ENCODE assay signal across 11 cellular contexts in the genomic region with DNA sequence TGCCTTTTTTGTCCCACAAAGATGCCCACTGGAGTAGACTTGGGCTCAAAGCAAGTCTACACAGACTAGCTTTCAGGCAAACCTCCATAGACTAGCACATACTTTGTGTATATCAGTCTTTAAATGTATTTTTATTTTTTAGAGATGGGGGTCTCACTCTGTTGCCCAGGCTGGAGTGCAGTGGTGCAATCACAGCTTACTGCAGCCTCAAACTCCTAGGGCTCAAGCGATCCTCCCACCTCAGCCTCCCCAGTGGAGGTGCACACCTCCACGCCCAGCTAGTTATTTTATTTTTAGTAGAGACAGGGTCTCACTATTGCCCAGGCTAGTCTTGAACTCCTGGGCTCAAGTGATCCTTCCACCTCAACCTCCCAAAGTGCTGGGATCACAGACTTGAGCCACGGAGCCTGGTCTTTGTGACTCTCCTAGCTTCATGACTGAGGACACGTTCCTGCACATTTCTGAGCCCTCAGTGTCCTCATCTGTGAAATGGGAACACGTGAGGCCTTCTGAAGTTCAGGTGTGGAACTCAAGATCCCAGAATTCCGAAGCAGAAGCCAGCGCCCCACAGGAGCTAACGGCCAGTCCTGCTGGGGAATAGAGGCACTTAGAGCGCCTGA. TPM values are rescaled to one million over a fixed set of nuclear protein-coding genes. Genes with fewer than 3 reads are reported as not detected.
A peak's percentile ranks its signal among the peaks of the same experiment; 100 is the strongest.
DNase-seq lines count a peak whose midpoint lies in the region; ATAC-seq and TF ChIP-seq lines count a peak whose summit lies in the region.
"Had no signal": no experiment of that assay in that cellular context is flagged by ENCODE, and none has a peak within 500 bp of the region (broad histone marks: within the 10 kb centered on the region; RNA-seq: fewer than 3 reads in every experiment).

No MANE protein-coding gene starts in this region.

- H3K9ac ChIP-seq in colonic mucosa (ENCODE audit: low read depth in 2 of 2, low read length in 2 of 2) (peak overlapping the region; percentile 50 to 87), muscle layer of colon (ENCODE audit: low read length) (peak overlapping the region; percentile 97)

- H3K4me1 ChIP-seq in colonic mucosa = peaks cover 18% of the 10 kb centered on the region
- H3K4me1 ChIP-seq in muscle layer of colon (ENCODE audit: insufficient read depth, low read length) = peaks cover 61% of the 10 kb centered on the region
- H3K4me1 ChIP-seq in tibial nerve = peaks cover 0 to 17% (median 6%) of the 10 kb centered on the region in 4 donors

- no peak for TF ChIP-seq POLR2A in tibial nerve (IDR thresholded peaks at IDR 0.05)

- no peaks in the 10 kb centered on the region for H3K9me3 Mint-ChIP-seq in HFFc6
- H3K9me3 Mint-ChIP-seq: memory B cell had no signal

- H3K9me3 ChIP-seq in colonic mucosa (no peaks in the 10 kb centered on the region), muscle layer of colon (ENCODE audit: low read length) (no peaks in the 10 kb centered on the region), tibial nerve (no peaks in the 10 kb centered on the region)

- H3K4me1 Mint-ChIP-seq in HFFc6 (ENCODE audit: low read depth) = peaks cover 23% of the 10 kb centered on the region

- H3K27me3 ChIP-seq in colonic mucosa (no peaks in the 10 kb centered on the region), muscle layer of colon (ENCODE audit: control insufficient read depth in 1 of 2, insufficient read depth in 2 of 2, low read length in 2 of 2) (no peaks in the 10 kb centered on the region), tibial nerve (no peaks in the 10 kb centered on the region)

- TF ChIP-seq CTCF in colonic mucosa (IDR thresholded peaks at IDR 0.05) (no peak), tibial nerve (IDR thresholded peaks at IDR 0.05) (no peak), GM20000 (IDR thresholded peaks at IDR 0.05; ENCODE audit: extremely low read depth, missing control alignments) (no peak), HFFc6 (IDR thresholded peaks at IDR 0.05) (no peak)

- H3K36me3 ChIP-seq in colonic mucosa (no peaks in the 10 kb centered on the region), muscle layer of colon (ENCODE audit: insufficient read depth, low read length) (peaks cover 24% of the 10 kb centered on the region), tibial nerve (no peaks in the 10 kb centered on the region)

- H3K27ac Mint-ChIP-seq in HFFc6 = no peak overlapping the region

- 74 to 78% methylated on average over 9 of the region's 9 CpGs for WGBS in tibial nerve, 2 donors

- TF ChIP-seq EP300 in tibial nerve (IDR thresholded peaks at IDR 0.05) = no peak

- no peaks in the 10 kb centered on the region for H3K36me3 Mint-ChIP-seq in HFFc6 (ENCODE audit: low read depth)
- H3K36me3 Mint-ChIP-seq: memory B cell had no signal

- H3K4me3 ChIP-seq in colonic mucosa = no peak overlapping the region
- H3K4me3 ChIP-seq in muscle layer of colon (ENCODE audit: low read depth in 1 of 2, low read length in 2 of 2) = peak overlapping the region in 1 of 2 donors; percentile 92
- H3K4me3 ChIP-seq in tibial nerve = no peak overlapping the region
- H3K4me3 ChIP-seq: smooth muscle cell had no signal

- no peaks in the 10 kb centered on the region for H3K27me3 Mint-ChIP-seq in HFFc6 (ENCODE audit: insufficient read depth)
- H3K27me3 Mint-ChIP-seq: memory B cell had no signal

- ATAC-seq in HG03135 (IDR thresholded peaks at IDR 0.05; ENCODE audit: unreplicated experiment) = no peak

- H3K27ac ChIP-seq in colonic mucosa = peak overlapping the region; percentile 97
- H3K27ac ChIP-seq in muscle layer of colon (ENCODE audit: low read depth, low read length) = peak overlapping the region; percentile 100
- peak overlapping the region in 3 of 4 donors; percentile 60 to 89 (median 73) for H3K27ac ChIP-seq in tibial nerve

- H3K4me3 Mint-ChIP-seq in HFFc6 = no peak overlapping the region

- intact Hi-C loops in colonic mucosa (cut with DNase I) = no loop called here

- DNase-seq in activated T-cell treated with anti-CD3 and anti-CD28 coated beads, Interleukin-2, amount 50 U/mL, for 1 hour = peak; percentile 14
- DNase-seq in activated T-cell treated with anti-CD3 and anti-CD28 coated beads for 4 hours (no peak), colonic mucosa (no peak), tibial nerve (ENCODE audit: low spot score in 2 of 2) (no peak), GM20000 (ENCODE audit: low spot score) (no peak), HFFc6 (no peak)
- DNase-seq: OCI-M1 had no signal

RNA-seq across cellular contexts. Expression of a gene that starts 5.1 kb away (rescaled TPM):
- total RNA-seq in colonic mucosa (100 to 1,000 TPM; 261 to 388 TPM), tibial nerve (100 to 1,000 TPM; 471 to 530 (median 493) TPM)
- total RNA-seq in HFFc6 (2021; fragmentation: NEBNext Ultra II Directional; extraction: Animal tissue kit (Norgen Biotek cat#: 25700)) = 1,000 to 10,000 TPM in 4 of 6 experiments, 100 to 1,000 TPM in 2; 973 to 1,332 (median 1,247) TPM

RNA-seq across cellular contexts. Expression of a gene that starts 40.5 kb away (rescaled TPM):
- 100 to 1,000 TPM; 127 to 145 TPM for total RNA-seq in colonic mucosa
- 10 to 100 TPM; 27.3 to 42.9 (median 36.3) TPM for total RNA-seq in tibial nerve
- total RNA-seq in HFFc6 (2021; fragmentation: NEBNext Ultra II Directional; extraction: Animal tissue kit (Norgen Biotek cat#: 25700)) = 100 to 1,000 TPM in 3 of 6 experiments, 10 to 100 TPM in 3; 93.5 to 103 (median 100) TPM
